Comparison of ENCODE assay signal across 21 cellular contexts in the genomic region with DNA sequence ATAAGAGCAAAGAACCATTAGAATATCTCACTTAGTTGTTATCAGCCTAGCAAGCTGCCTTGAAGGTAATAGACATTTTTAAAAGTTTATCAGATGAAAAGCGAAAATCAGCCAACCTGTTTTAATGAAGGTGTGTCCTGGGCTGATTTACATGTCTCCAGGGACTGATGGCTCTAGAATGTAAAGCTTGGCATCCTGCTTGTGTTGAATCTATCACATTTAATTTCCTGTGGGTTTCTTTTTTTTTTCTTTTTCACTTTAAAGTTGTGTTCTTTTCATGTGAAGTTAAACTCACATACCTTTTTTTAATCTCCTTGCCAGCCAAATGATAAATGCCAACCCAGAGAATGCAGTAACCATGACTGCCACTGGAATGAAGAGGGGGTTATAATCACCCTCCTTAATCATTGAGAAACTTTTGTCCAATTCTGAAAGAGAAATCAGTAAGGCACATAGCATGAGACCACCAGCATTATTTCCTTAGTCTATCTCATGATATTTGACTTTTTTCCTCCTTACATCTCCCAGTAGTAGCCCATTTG. TPM values are rescaled to one million over a fixed set of nuclear protein-coding genes. Genes with fewer than 3 reads are reported as not detected.
A peak's percentile ranks its signal among the peaks of the same experiment; 100 is the strongest.
DNase-seq lines count a peak whose midpoint lies in the region; ATAC-seq and TF ChIP-seq lines count a peak whose summit lies in the region.
"Had no signal": no experiment of that assay in that cellular context is flagged by ENCODE, and none has a peak within 500 bp of the region (broad histone marks: within the 10 kb centered on the region; RNA-seq: fewer than 3 reads in every experiment).

No MANE protein-coding gene starts in this region.

- H3K36me3 Mint-ChIP-seq in CD4-positive, CD25-positive, alpha-beta regulatory T cell = peaks cover 78% of the 10 kb centered on the region
- peaks cover 82% of the 10 kb centered on the region for H3K36me3 Mint-ChIP-seq in activated CD8-positive, alpha-beta T cell treated with anti-CD3 and anti-CD28 coated beads for 36 hours (ENCODE audit: low read depth)
- H3K36me3 Mint-ChIP-seq in memory B cell = peaks cover 66% of the 10 kb centered on the region

- peak; percentile 16 for TF ChIP-seq CTCF in DND-41 (IDR thresholded peaks at IDR 0.05; ENCODE audit: borderline replicate concordance, extremely low read depth, low read length, poor library complexity, severe bottlenecking)
- TF ChIP-seq CTCF in activated CD8-positive, alpha-beta T cell treated with anti-CD3 and anti-CD28 coated beads for 36 hours (IDR thresholded peaks at IDR 0.05) = no peak

- H3K27me3 Mint-ChIP-seq in CD4-positive, CD25-positive, alpha-beta regulatory T cell = no peaks in the 10 kb centered on the region
- no peaks in the 10 kb centered on the region for H3K27me3 Mint-ChIP-seq in activated CD8-positive, alpha-beta T cell treated with anti-CD3 and anti-CD28 coated beads for 36 hours
- no peaks in the 10 kb centered on the region for H3K27me3 Mint-ChIP-seq in memory B cell

- POLR2A ChIA-PET in activated CD8-positive, alpha-beta T cell treated with anti-CD3 and anti-CD28 coated beads for 36 hours (lab: Charles Lee) = interaction anchor here (0.7 to 1.2 kb wide), 3 partner anchors 10 to 1145 kb away, joined by 3 to 5 read pairs (median 3); no protein-coding TSS in a partner anchor

- peak overlapping the region; percentile 71 for H3K4me2 ChIP-seq in DND-41 (ENCODE audit: insufficient read depth, low read length)
- H3K4me2 ChIP-seq: PC-9 had no signal

- peaks cover 67% of the 10 kb centered on the region for H3K36me3 ChIP-seq in CD4-positive, CD25-positive, alpha-beta regulatory T cell (ENCODE audit: control insufficient read depth, insufficient read depth, low read length)
- H3K36me3 ChIP-seq in DND-41 (ENCODE audit: insufficient read depth, low read length) = peaks cover 94% of the 10 kb centered on the region
- H3K36me3 ChIP-seq: SJSA1 had no signal

- H3K9me3 ChIP-seq in CD4-positive, CD25-positive, alpha-beta regulatory T cell (ENCODE audit: control insufficient read depth in 2 of 2, low read length in 2 of 2) = no peaks in the 10 kb centered on the region
- no peaks in the 10 kb centered on the region for H3K9me3 ChIP-seq in DND-41 (ENCODE audit: insufficient read depth, low read length, severe bottlenecking)
- H3K9me3 ChIP-seq: psoas muscle, SJSA1 had no signal

- peak in 2 of 3 donors; percentile 60 to 75 for DNase-seq in CD4-positive, CD25-positive, alpha-beta regulatory T cell
- DNase-seq in DND-41 (no peak), memory B cell (ENCODE audit: low spot score in 2 of 2) (no peak), SK-N-DZ (ENCODE audit: low spot score) (no peak), NCI-H2029 treated with DMSO at 0.1 percent for 48 hours (lab: John Stamatoyannopoulos, UW) (no peak)
- DNase-seq in activated CD8-positive, alpha-beta T cell treated with anti-CD3 and anti-CD28 coated beads for 36 hours = no peak
- DNase-seq: activated CD4-positive, alpha-beta T cell treated with anti-CD3 and anti-CD28 coated beads for 48 hours; activated effector memory CD4-positive, alpha-beta T cell treated with anti-CD3 and anti-CD28 coated beads, Interleukin-2, amount 50 U/mL, for 16 hours; foreskin melanocyte; mesendoderm; NCI-H1417 treated with DMSO at 0.1 percent for 48 hours; NCI-H526 treated with DMSO at 0.1 percent for 48 hours; PC-9; psoas muscle; stimulated activated CD4-positive, alpha-beta T cell treated with anti-CD3 and anti-CD28 coated beads, Interleukin-4, amount 100 ng/mL, for 4 hours had no signal

- peak overlapping the region; percentile 99 for H3K4me3 ChIP-seq in CD4-positive, CD25-positive, alpha-beta regulatory T cell (ENCODE audit: low read depth, low read length)
- H3K4me3 ChIP-seq in DND-41 (ENCODE audit: low read depth in 1 of 2, low read length in 2 of 2) = no peak overlapping the region
- H3K4me3 ChIP-seq: PC-9, psoas muscle, SJSA1, skin epidermis had no signal

- ATAC-seq in CD4-positive, CD25-positive, alpha-beta regulatory T cell (ENCODE audit: low read depth in 2 of 2) = peak; percentile 48 to 54
- peak; percentile 37; the same call in 2 of the 3 replicates for ATAC-seq in DND-41 (ENCODE audit: insufficient read depth, low read depth)
- peak; percentile 12 for ATAC-seq in activated CD8-positive, alpha-beta T cell treated with anti-CD3 and anti-CD28 coated beads for 36 hours
- peak; percentile 47 for ATAC-seq in memory B cell (ENCODE audit: low read depth)
- ATAC-seq in HG03159 (IDR thresholded peaks at IDR 0.05; ENCODE audit: unreplicated experiment) = no peak
- ATAC-seq: psoas muscle had no signal

- H3K4me1 ChIP-seq in CD4-positive, CD25-positive, alpha-beta regulatory T cell (ENCODE audit: control insufficient read depth, insufficient read depth, low read length, poor library complexity, severe bottlenecking) = peaks cover 100% of the 10 kb centered on the region
- H3K4me1 ChIP-seq in DND-41 (ENCODE audit: insufficient read depth, low read length) = peaks cover 100% of the 10 kb centered on the region
- H3K4me1 ChIP-seq: psoas muscle, SJSA1 had no signal

- H2AFZ ChIP-seq in DND-41 (ENCODE audit: low read depth, low read length) = no peak overlapping the region
- H2AFZ ChIP-seq: PC-9 had no signal

- H3K27ac Mint-ChIP-seq in CD4-positive, CD25-positive, alpha-beta regulatory T cell = peak overlapping the region in 2 of 3 donors; percentile 93 to 99
- peak overlapping the region; percentile 82 for H3K27ac Mint-ChIP-seq in activated CD8-positive, alpha-beta T cell treated with anti-CD3 and anti-CD28 coated beads for 36 hours
- H3K27ac Mint-ChIP-seq in memory B cell = peak overlapping the region; percentile 82

- CTCF ChIA-PET in activated CD8-positive, alpha-beta T cell treated with anti-CD3 and anti-CD28 coated beads for 36 hours (lab: Charles Lee) = interaction anchor here (1.1 to 5.7 kb wide), 7 partner anchors 9 to 115 kb away, joined by 3 to 43 read pairs (median 5); a partner anchor contains a TSS

- H3K4me1 Mint-ChIP-seq in CD4-positive, CD25-positive, alpha-beta regulatory T cell = peaks cover 54 to 99% (median 87%) of the 10 kb centered on the region in 4 donors
- H3K4me1 Mint-ChIP-seq in activated CD8-positive, alpha-beta T cell treated with anti-CD3 and anti-CD28 coated beads for 36 hours (ENCODE audit: low read depth) = peaks cover 93% of the 10 kb centered on the region
- H3K4me1 Mint-ChIP-seq in memory B cell = peaks cover 73% of the 10 kb centered on the region
- H3K4me1 Mint-ChIP-seq: neural crest cell had no signal

- intact Hi-C loops in activated CD8-positive, alpha-beta T cell treated with anti-CD3 and anti-CD28 coated beads for 36 hours (cut with micrococcal nuclease) = no loop called here

- H3K9me3 Mint-ChIP-seq in CD4-positive, CD25-positive, alpha-beta regulatory T cell = no peaks in the 10 kb centered on the region
- H3K9me3 Mint-ChIP-seq in activated CD8-positive, alpha-beta T cell treated with anti-CD3 and anti-CD28 coated beads for 36 hours = peaks cover 3% of the 10 kb centered on the region
- H3K9me3 Mint-ChIP-seq in memory B cell = no peaks in the 10 kb centered on the region
- H3K9me3 Mint-ChIP-seq: neural crest cell had no signal

- H3K79me2 ChIP-seq in DND-41 (ENCODE audit: insufficient read depth, low read length) = peaks cover 50% of the 10 kb centered on the region

- H3K4me3 Mint-ChIP-seq in CD4-positive, CD25-positive, alpha-beta regulatory T cell = peak overlapping the region; percentile 92 to 99 (median 95)
- peak overlapping the region; percentile 3 for H3K4me3 Mint-ChIP-seq in activated CD8-positive, alpha-beta T cell treated with anti-CD3 and anti-CD28 coated beads for 36 hours
- peak overlapping the region; percentile 74 for H3K4me3 Mint-ChIP-seq in memory B cell
- H3K4me3 Mint-ChIP-seq: neural crest cell had no signal

- H3K9ac ChIP-seq in DND-41 (ENCODE audit: low read depth, low read length) = peak overlapping the region; percentile 11

- no peaks in the 10 kb centered on the region for H3K27me3 ChIP-seq in CD4-positive, CD25-positive, alpha-beta regulatory T cell (ENCODE audit: control insufficient read depth, insufficient read depth, low read length)
- no peaks in the 10 kb centered on the region for H3K27me3 ChIP-seq in DND-41 (ENCODE audit: insufficient read depth, low read length, poor library complexity)
- H3K27me3 ChIP-seq: SJSA1 had no signal

- H4K20me1 ChIP-seq in DND-41 (ENCODE audit: insufficient read depth, low read length) = no peaks in the 10 kb centered on the region

- H3K27ac ChIP-seq in CD4-positive, CD25-positive, alpha-beta regulatory T cell (ENCODE audit: insufficient read depth, low read length, poor library complexity, severe bottlenecking) = peak overlapping the region; percentile 88
- H3K27ac ChIP-seq in DND-41 (ENCODE audit: low read length) = peak overlapping the region; percentile 93
- H3K27ac ChIP-seq: PC-9, psoas muscle, SJSA1 had no signal

RNA-seq across cellular contexts. Expression of a gene that starts 10.1 kb away (rescaled TPM):
- 370 TPM for total RNA-seq in CD4-positive, CD25-positive, alpha-beta regulatory T cell
- 1,000 to 10,000 TPM; 1,894 to 2,165 (median 2,020) TPM for polyA plus RNA-seq in CD4-positive, CD25-positive, alpha-beta regulatory T cell
- 100 to 1,000 TPM; 105 to 110 TPM for total RNA-seq in activated CD8-positive, alpha-beta T cell treated with anti-CD3 and anti-CD28 coated beads for 36 hours
- not detected in 2 replicates for polyA plus RNA-seq in SK-N-DZ (2014; cell fraction: cytosol; rRNA removed)
- polyA plus RNA-seq in SK-N-DZ (2014; cell fraction: nucleus; rRNA removed) = not detected in 2 replicates
- total RNA-seq: HT-29, LHCN-M2, neural crest cell had no signal

RNA-seq across cellular contexts. Expression of a gene that starts 32.5 kb away (rescaled TPM):
- not detected for total RNA-seq in CD4-positive, CD25-positive, alpha-beta regulatory T cell
- under 1 TPM in 2 of 4 donors, not detected in 2; 0.06 to 0.09 TPM for polyA plus RNA-seq in CD4-positive, CD25-positive, alpha-beta regulatory T cell
- total RNA-seq in activated CD8-positive, alpha-beta T cell treated with anti-CD3 and anti-CD28 coated beads for 36 hours = not detected
- polyA plus RNA-seq in SK-N-DZ (2014; cell fraction: cytosol; rRNA removed) = not detected in 2 replicates
- polyA plus RNA-seq in SK-N-DZ (2014; cell fraction: nucleus; rRNA removed) = not detected in 2 replicates
- total RNA-seq: HT-29, LHCN-M2, neural crest cell, PC-9 had no signal

Comparison
In these comparisons a context has a peak if more than half of its experiments do, and no peak if none do; other contexts are left out.
1. DNase-seq: peak in CD4-positive, CD25-positive, alpha-beta regulatory T cell (2 of 3); none in DND-41 (single experiment), activated CD8-positive, alpha-beta T cell treated with anti-CD3 and anti-CD28 coated beads for 36 hours (single experiment), memory B cell (0 of 2), SK-N-DZ (single experiment) and NCI-H2029 treated with DMSO at 0.1 percent for 48 hours (single experiment).
2. H3K4me3 Mint-ChIP-seq: peak in every context shown above with its lines; median percentile 95 in CD4-positive, CD25-positive, alpha-beta regulatory T cell; 74 in memory B cell; 3 in activated CD8-positive, alpha-beta T cell treated with anti-CD3 and anti-CD28 coated beads for 36 hours.
3. Peak in every context shown above with its lines, with median percentiles within 50 percentile points of each other: H3K27ac Mint-ChIP-seq.